ENCODE assay signal across 8 cellular contexts in the genomic region with DNA sequence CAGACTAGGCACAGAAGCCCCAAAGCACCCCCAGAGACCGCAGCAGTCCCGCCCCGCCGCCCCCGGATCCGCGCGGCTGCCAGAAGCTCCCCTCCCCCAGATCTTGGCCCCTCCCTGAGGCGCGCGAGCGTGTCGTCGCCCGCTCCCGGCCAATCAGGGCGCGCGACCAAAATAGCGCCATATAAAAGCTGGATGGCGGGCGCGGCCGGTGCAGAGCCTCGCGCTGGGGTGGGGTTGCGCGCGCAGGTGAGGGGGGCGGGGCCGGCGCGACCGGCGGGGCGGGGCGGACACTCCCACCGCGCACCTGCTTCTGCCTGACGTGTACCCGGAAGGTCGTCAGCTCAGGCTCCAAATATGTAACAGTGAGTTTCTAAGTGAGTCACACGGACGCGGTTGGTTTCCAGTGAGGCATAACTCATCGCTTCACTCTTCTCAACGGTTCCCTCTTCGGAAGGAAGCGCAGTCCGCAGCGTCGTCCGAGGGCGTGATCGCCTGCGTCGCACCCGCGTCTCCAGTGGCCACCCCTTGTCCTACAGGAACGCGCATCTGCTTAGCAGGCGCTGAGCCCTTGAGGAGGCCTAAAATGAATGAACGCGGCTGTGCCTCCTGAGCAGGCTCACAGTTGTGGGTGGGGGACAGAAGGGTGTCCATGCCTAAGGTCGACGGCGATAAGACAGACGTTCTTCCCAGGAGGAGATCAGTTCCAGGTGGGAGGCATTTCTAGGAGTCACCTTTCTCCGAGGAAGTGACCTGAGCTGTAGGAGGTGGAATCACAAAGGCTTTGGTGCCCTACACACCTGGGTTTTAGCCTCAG. TPM values are rescaled to one million over a fixed set of nuclear protein-coding genes. Genes with fewer than 3 reads are reported as not detected.
A peak's percentile ranks its signal among the peaks of the same experiment; 100 is the strongest.
DNase-seq lines count a peak whose midpoint lies in the region; ATAC-seq and TF ChIP-seq lines count a peak whose summit lies in the region.

No MANE protein-coding gene starts in this region.

- H3K27ac Mint-ChIP-seq in activated T-helper 17 cell treated with anti-CD3 and anti-CD28 coated beads, Interleukin-2, amount 50 U/mL, for 72 hours = peak overlapping the region; percentile 100
- H3K27ac Mint-ChIP-seq in nephron progenitor cell = peak overlapping the region; percentile 96
- H3K27ac Mint-ChIP-seq in stimulated activated naive CD8-positive, alpha-beta T cell treated with anti-CD3 and anti-CD28 coated beads, Interleukin-15, Interleukin-2, amounts not matched to agents 100 ng/mL and 50 ng/mL, for 24 hours = peak overlapping the region; percentile 99

- H3K9ac ChIP-seq in ES-I3 (ENCODE audit: low read depth, low read length) = peak overlapping the region; percentile 71

- H3K4me3 Mint-ChIP-seq in activated T-helper 17 cell treated with anti-CD3 and anti-CD28 coated beads, Interleukin-2, amount 50 U/mL, for 72 hours = peak overlapping the region; percentile 96
- H3K4me3 Mint-ChIP-seq in nephron progenitor cell = peak overlapping the region; percentile 89
- peak overlapping the region; percentile 85 for H3K4me3 Mint-ChIP-seq in stimulated activated naive CD8-positive, alpha-beta T cell treated with anti-CD3 and anti-CD28 coated beads, Interleukin-15, Interleukin-2, amounts not matched to agents 100 ng/mL and 50 ng/mL, for 24 hours

- no peaks in the 10 kb centered on the region for H3K36me3 ChIP-seq in ES-I3 (ENCODE audit: insufficient read depth, low read length)

- H3K27me3 Mint-ChIP-seq in activated T-helper 17 cell treated with anti-CD3 and anti-CD28 coated beads, Interleukin-2, amount 50 U/mL, for 72 hours = no peaks in the 10 kb centered on the region
- H3K27me3 Mint-ChIP-seq in nephron progenitor cell (ENCODE audit: low read depth, poor library complexity) = peaks cover 25% of the 10 kb centered on the region
- H3K27me3 Mint-ChIP-seq in stimulated activated naive CD8-positive, alpha-beta T cell treated with anti-CD3 and anti-CD28 coated beads, Interleukin-15, Interleukin-2, amounts not matched to agents 100 ng/mL and 50 ng/mL, for 24 hours = no peaks in the 10 kb centered on the region

- H3K9me3 Mint-ChIP-seq in activated T-helper 17 cell treated with anti-CD3 and anti-CD28 coated beads, Interleukin-2, amount 50 U/mL, for 72 hours = no peaks in the 10 kb centered on the region
- H3K9me3 Mint-ChIP-seq in nephron progenitor cell = no peaks in the 10 kb centered on the region
- peaks cover 4% of the 10 kb centered on the region for H3K9me3 Mint-ChIP-seq in stimulated activated naive CD8-positive, alpha-beta T cell treated with anti-CD3 and anti-CD28 coated beads, Interleukin-15, Interleukin-2, amounts not matched to agents 100 ng/mL and 50 ng/mL, for 24 hours

- H3K4me3 ChIP-seq in fibroblast of pulmonary artery (replicated peaks; ENCODE audit: low read depth, low read length) = peak overlapping the region; percentile 52

- no peak for TF ChIP-seq CTCF in fibroblast of pulmonary artery (IDR thresholded peaks at IDR 0.05; ENCODE audit: low read length, missing control alignments)
- no peak for TF ChIP-seq CTCF in nephron progenitor cell (IDR thresholded peaks at IDR 0.05)

- DNase-seq in KG1 (lab: John Stamatoyannopoulos, UW) = peak; percentile 48
- peak; percentile 99 for DNase-seq in RKO (ENCODE audit: low spot score)
- peak; percentile 91 for DNase-seq in fibroblast of pulmonary artery (ENCODE audit: low read depth)
- peak; percentile 85 for DNase-seq in nephron progenitor cell

- peaks cover 6% of the 10 kb centered on the region for H3K36me3 Mint-ChIP-seq in activated T-helper 17 cell treated with anti-CD3 and anti-CD28 coated beads, Interleukin-2, amount 50 U/mL, for 72 hours (ENCODE audit: low read depth)
- no peaks in the 10 kb centered on the region for H3K36me3 Mint-ChIP-seq in nephron progenitor cell (ENCODE audit: low read depth)
- no peaks in the 10 kb centered on the region for H3K36me3 Mint-ChIP-seq in stimulated activated naive CD8-positive, alpha-beta T cell treated with anti-CD3 and anti-CD28 coated beads, Interleukin-15, Interleukin-2, amounts not matched to agents 100 ng/mL and 50 ng/mL, for 24 hours (ENCODE audit: low read depth)

- peaks cover 23% of the 10 kb centered on the region for H3K4me1 Mint-ChIP-seq in activated T-helper 17 cell treated with anti-CD3 and anti-CD28 coated beads, Interleukin-2, amount 50 U/mL, for 72 hours
- H3K4me1 Mint-ChIP-seq in nephron progenitor cell = peaks cover 32% of the 10 kb centered on the region
- peaks cover 51% of the 10 kb centered on the region for H3K4me1 Mint-ChIP-seq in stimulated activated naive CD8-positive, alpha-beta T cell treated with anti-CD3 and anti-CD28 coated beads, Interleukin-15, Interleukin-2, amounts not matched to agents 100 ng/mL and 50 ng/mL, for 24 hours (ENCODE audit: low read depth)

- H3K4me1 ChIP-seq in ES-I3 (ENCODE audit: insufficient read depth, low read length) = peaks cover 17% of the 10 kb centered on the region

- H3K9me3 ChIP-seq in ES-I3 (ENCODE audit: control insufficient read depth, insufficient read depth, low read length) = no peaks in the 10 kb centered on the region

- ATAC-seq in GM21786 (IDR thresholded peaks at IDR 0.05; ENCODE audit: unreplicated experiment) = peak; percentile 95
- ATAC-seq in activated T-helper 17 cell treated with anti-CD3 and anti-CD28 coated beads, Interleukin-2, amount 50 U/mL, for 72 hours (replicated peaks) = peak; percentile 92

RNA-seq across cellular contexts. Expression of a gene that starts 50.6 kb away (rescaled TPM):
- 100 to 1,000 TPM; 159 to 212 TPM for total RNA-seq in activated T-helper 17 cell treated with anti-CD3 and anti-CD28 coated beads, Interleukin-2, amount 50 U/mL, for 72 hours

Comparison
In these comparisons a context has a peak if more than half of its experiments do, and no peak if none do; other contexts are left out.
1. Peak in every context shown above with its lines: DNase-seq, ATAC-seq and H3K4me3 ChIP-seq.
2. DNase-seq: peak in every context shown above with its lines; median percentile 99 in RKO; 91 in fibroblast of pulmonary artery; 85 in nephron progenitor cell; 48 in KG1.